ENCODE assay signal across 8 cellular contexts in genomic region chr1:201828820-201829774, GRCh38. TPM values are rescaled to one million over a fixed set of nuclear protein-coding genes. Genes with fewer than 3 reads are reported as not detected.
A peak's percentile ranks its signal among the peaks of the same experiment; 100 is the strongest.
DNase-seq lines count a peak whose midpoint lies in the region; TF ChIP-seq lines count a peak whose summit lies in the region.

Gene IPO9 (plus strand): TSS chr1:201829157. CDS start chr1:201829210, 53 bp downstream.

- H3K4me3 ChIP-seq in NB4 (ENCODE audit: low read depth, low read length) (peak within 1 kb of the TSS; percentile 89), SK-N-SH (ENCODE audit: low read depth in 2 of 2, low read length in 1 of 2) (peak within 1 kb of the TSS; percentile 92 to 97)

- H3K27ac Mint-ChIP-seq in HFFc6 = peak within 1 kb of the TSS; percentile 91

- H3K4me1 ChIP-seq in SK-N-SH (ENCODE audit: control insufficient read depth in 1 of 2, insufficient read depth in 2 of 2, low read depth in 1 of 2, low read length in 1 of 2) = peaks cover 12 to 41% of the 10 kb centered on the region in 2 experiments

- DNase-seq in GM10248 (ENCODE audit: extremely low spot score) (peak; percentile 99), HFFc6 (peak; percentile 83), NB4 (ENCODE audit: low read depth) (peak; percentile 92), SK-N-SH (peak; percentile 99), globus pallidus (ENCODE audit: low spot score) (peak; percentile 90), nucleus accumbens (lab: John Stamatoyannopoulos, UW) (peak; percentile 14 to 96 (median 84)), superior temporal gyrus (ENCODE audit: extremely low spot score) (peak; percentile 95)
- DNase-seq in activated naive CD4-positive, alpha-beta T cell treated with anti-CD3 and anti-CD28 coated beads, Interleukin-2, amount 50 U/mL, for 16 hours = peak; percentile 96

- H3K9ac ChIP-seq in SK-N-SH = peak within 1 kb of the TSS; percentile 99

- H3K36me3 Mint-ChIP-seq in HFFc6 (ENCODE audit: low read depth) = peaks cover 11% of the 10 kb centered on the region; the same call in 1 of the 2 replicates

- TF ChIP-seq POLR2A in NB4 (IDR thresholded peaks at IDR 0.05; ENCODE audit: extremely low read depth, insufficient read length) = peak; percentile 79

- TF ChIP-seq EP300 in SK-N-SH (IDR thresholded peaks at IDR 0.05; ENCODE audit: borderline replicate concordance in 1 of 2, low read depth in 1 of 2, low read length in 1 of 2) = no peak; a peak in 1 of 4 replicates

- peaks cover 34% of the 10 kb centered on the region for H4K20me1 ChIP-seq in SK-N-SH (ENCODE audit: insufficient read depth)

- no peaks in the 10 kb centered on the region for H3K9me2 ChIP-seq in SK-N-SH

- H2AFZ ChIP-seq in SK-N-SH (ENCODE audit: low read depth) = peak within 1 kb of the TSS; percentile 78; the same call in 1 of the 2 replicates

- peak within 1 kb of the TSS; percentile 70 for H3K4me2 ChIP-seq in SK-N-SH

- CTCF ChIA-PET in GM10248 (lab: Yijun Ruan, JAX) (interaction anchor here (0.7 to 3.8 kb wide), 32 partner anchors 7 to 394 kb away, joined by 3 to 25 read pairs (median 4); partner anchors contain the start of gene RNPEP), SK-N-SH (lab: Yijun Ruan, JAX) (interaction anchor here (0.6 to 3.3 kb wide), 31 partner anchors 8 to 381 kb away, joined by 3 to 12 read pairs (median 4); no protein-coding TSS in a partner anchor)

- peaks cover 51% of the 10 kb centered on the region for H3K4me1 Mint-ChIP-seq in HFFc6 (ENCODE audit: low read depth)

- peak within 1 kb of the TSS; percentile 93 to 95 for H3K27ac ChIP-seq in SK-N-SH (ENCODE audit: low read depth in 2 of 2, low read length in 1 of 2)

- POLR2A ChIA-PET in GM10248 (lab: Yijun Ruan, JAX) = interaction anchor here (0.6 to 1.7 kb wide), 4 partner anchors 13 to 393 kb away, joined by 3 to 6 read pairs (median 4); no protein-coding TSS in a partner anchor
- POLR2A ChIA-PET in SK-N-SH (lab: Yijun Ruan, JAX) = interaction anchor here (0.6 to 1.1 kb wide), 2 partner anchors 114 to 180 kb away, joined by 3 read pairs; no protein-coding TSS in a partner anchor

- no peaks in the 10 kb centered on the region for H3K27me3 ChIP-seq in SK-N-SH (ENCODE audit: insufficient read depth)

- H3K9me3 ChIP-seq in SK-N-SH = no peaks in the 10 kb centered on the region

- peak; percentile 83 for TF ChIP-seq CTCF in GM10248 (IDR thresholded peaks at IDR 0.05; ENCODE audit: control extremely low read depth, extremely low read depth, low read depth, missing control alignments)
- TF ChIP-seq CTCF in HFFc6 (IDR thresholded peaks at IDR 0.05) = peak; percentile 98
- peak; percentile 77 for TF ChIP-seq CTCF in NB4 (IDR thresholded peaks at IDR 0.05; ENCODE audit: low read depth, low read length)
- peak; percentile 92 for TF ChIP-seq CTCF in SK-N-SH (IDR thresholded peaks at IDR 0.05)

- no peaks in the 10 kb centered on the region for H3K9me3 Mint-ChIP-seq in HFFc6

- H3K36me3 ChIP-seq in SK-N-SH (replicated peaks in 1 of 2; ENCODE audit: control insufficient read depth in 1 of 2, insufficient read depth in 2 of 2, low read length in 1 of 2) = peaks cover 1 to 22% of the 10 kb centered on the region in 2 experiments

- peak; percentile 40 for TF ChIP-seq RAD21 in SK-N-SH (IDR thresholded peaks at IDR 0.05; ENCODE audit: low read length)

- H3K27me3 Mint-ChIP-seq in HFFc6 (ENCODE audit: insufficient read depth) = peaks cover 11% of the 10 kb centered on the region

- H3K4me3 Mint-ChIP-seq in HFFc6 = peak within 1 kb of the TSS; percentile 91

- H3K79me2 ChIP-seq in SK-N-SH (ENCODE audit: insufficient read depth) = peaks cover 61% of the 10 kb centered on the region

- peaks cover 45% of the 10 kb centered on the region for H3F3A ChIP-seq in SK-N-SH (replicated peaks; ENCODE audit: insufficient read depth)

- 1% methylated on average over 36 of the region's 58 CpGs for WGBS in SK-N-SH (ENCODE audit: low lambda C conversion rate)

TF ChIP-seq in SK-N-SH, 30 proteins besides CTCF, POLR2A, EP300 and RAD21:
- TF ChIP-seq REST (IDR thresholded peaks at IDR 0.05; ENCODE audit: low read depth, low read length) (peak; percentile 73), MAX (IDR thresholded peaks at IDR 0.05; ENCODE audit: low read depth) (peak; percentile 28; the same call in 1 of the 2 replicates), TAF1 (IDR thresholded peaks at IDR 0.05; ENCODE audit: borderline replicate concordance, low read depth, low read length) (peak; percentile 92; the same call in 1 of the 2 replicates), PBX3 (IDR thresholded peaks at IDR 0.05) (peak; percentile 89), USF1 (IDR thresholded peaks at IDR 0.05; ENCODE audit: borderline replicate concordance, low read depth) (no peak), GABPA (IDR thresholded peaks at IDR 0.05; ENCODE audit: low read depth) (no peak), RCOR1 (IDR thresholded peaks at IDR 0.05; ENCODE audit: low read length) (0 out of 2 replicates have a peak, but pooled peaks have one; percentile 13), SIN3A (IDR thresholded peaks at IDR 0.05; ENCODE audit: borderline replicate concordance, low read depth, low read length) (peak; percentile 66; the same call in 1 of the 2 replicates), JUND (IDR thresholded peaks at IDR 0.05) (no peak), IRF3 (IDR thresholded peaks at IDR 0.05; ENCODE audit: low read depth, low read length) (no peak), YY1 (IDR thresholded peaks at IDR 0.05; ENCODE audit: low read depth) (peak; percentile 93), CHD2 (IDR thresholded peaks at IDR 0.05; ENCODE audit: low read length, partially characterized antibody) (peak; percentile 41), NRF1 (IDR thresholded peaks at IDR 0.05; ENCODE audit: low read depth, low read length) (peak; percentile 92), SMC3 (IDR thresholded peaks at IDR 0.05; ENCODE audit: low read depth, low read length) (peak; percentile 37; the same call in 1 of the 2 replicates)

RNA-seq across cellular contexts. Expression of gene IPO9, which starts in this region (rescaled TPM):
- total RNA-seq in HFFc6 (2021; fragmentation: NEBNext Ultra II Directional; extraction: Animal tissue kit (Norgen Biotek cat#: 25700)) = 10 to 100 TPM; 54.1 to 77.8 (median 63.6) TPM
- polyA plus RNA-seq in SK-N-SH (2012; rRNA removed) = 24.5 and 30.7 TPM in 2 replicates
- polyA plus RNA-seq in SK-N-SH (2012; cell fraction: cytosol; rRNA removed) = 17.3 and 21.7 TPM in 2 replicates
- polyA plus RNA-seq in SK-N-SH (2012; cell fraction: nucleus; rRNA removed) = 49.1 and 58.6 TPM in 2 replicates

Comparison
In these comparisons a context has a peak if more than half of its experiments do, and no peak if none do; other contexts are left out.
1. Peak in every context shown above with its lines: DNase-seq, H3K4me3 ChIP-seq and H3K27ac ChIP-seq.